Comparison of ENCODE assay signal across 36 cellular contexts in the genomic region with DNA sequence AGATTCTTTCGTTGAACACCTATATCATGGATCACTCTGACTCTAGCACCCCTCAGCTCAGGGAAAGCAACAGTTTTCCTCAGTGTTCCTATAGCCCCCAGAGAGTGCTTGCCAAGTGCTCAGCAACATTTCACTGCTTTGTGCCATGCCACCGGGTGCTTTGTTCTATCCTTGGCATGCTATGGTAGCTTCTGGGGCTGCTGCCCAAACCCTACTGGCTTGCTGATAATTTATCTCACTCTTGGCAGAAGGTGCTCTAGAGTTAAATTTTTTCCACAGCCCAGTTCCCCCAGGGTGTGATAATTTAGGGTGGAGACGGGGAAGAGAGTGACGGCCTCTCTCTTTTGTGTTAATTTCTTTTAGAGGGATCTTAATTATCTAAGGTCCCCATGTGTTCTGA. TPM values are rescaled to one million over a fixed set of nuclear protein-coding genes. Genes with fewer than 3 reads are reported as not detected.
A peak's percentile ranks its signal among the peaks of the same experiment; 100 is the strongest.
DNase-seq lines count a peak whose midpoint lies in the region; ATAC-seq, FAIRE-seq and TF ChIP-seq lines count a peak whose summit lies in the region.
"Had no signal": no experiment of that assay in that cellular context is flagged by ENCODE, and none has a peak within 500 bp of the region (broad histone marks: within the 10 kb centered on the region; RNA-seq: fewer than 3 reads in every experiment).

No MANE protein-coding gene starts in this region.

- H3K23me2 ChIP-seq in H1 (ENCODE audit: low read depth, low read length): no peaks in the 10 kb centered on the region; the same call in 1 of the 2 replicates

- 89% methylated on average over 4 of the region's 4 CpGs; no CpG with 5 or more reads in 1 of the 2 experiments for WGBS in H1 (ENCODE audit: extremely low coverage in 1 of 2, insufficient coverage in 1 of 2, insufficient read length in 1 of 2, insufficient replicate concordance in 2 of 2, low coverage in 1 of 2, low lambda C conversion rate in 2 of 2, missing lambda C conversion rate in 1 of 2), 2 experiments

- FAIRE-seq in H1 (lab: Jason Lieb, UNC): no peak
- FAIRE-seq: endometrium, GM12878, K562 had no signal

- H3K4me2 ChIP-seq in GM23338 (no peak overlapping the region), H1 (ENCODE audit: insufficient read depth in 1 of 2, low read depth in 2 of 2, low read length in 2 of 2) (no peak overlapping the region), osteoblast (ENCODE audit: insufficient read depth, low read length) (no peak overlapping the region)

- no peak for TF ChIP-seq EP300 in H1 (IDR thresholded peaks at IDR 0.05; ENCODE audit: borderline replicate concordance in 1 of 2, low read depth in 2 of 2, low read length in 2 of 2)

- H3K9me3 ChIP-seq in H1 (ENCODE audit: insufficient read depth in 2 of 2, low read depth in 1 of 2, low read length in 1 of 2) (no peaks in the 10 kb centered on the region), osteoblast (ENCODE audit: low read depth, low read length) (no peaks in the 10 kb centered on the region)
- H3K9me3 ChIP-seq: gastrocnemius medialis, mucosa of descending colon, Peyer's patch, right lobe of liver, SJSA1, suprapubic skin had no signal

- H2BK120ac ChIP-seq in H1 (replicated peaks; ENCODE audit: low read depth, low read length): no peak overlapping the region

- H3K27ac Mint-ChIP-seq in GM23338 (no peak overlapping the region), mesothelial cell of epicardium (peak overlapping the region; percentile 7), glutamatergic neuron (ENCODE audit: unreplicated experiment) (no peak overlapping the region)
- H3K27ac Mint-ChIP-seq: activated CD4-positive, alpha-beta memory T cell treated with anti-CD3 and anti-CD28 coated beads for 36 hours; activated naive CD4-positive, alpha-beta T cell treated with anti-CD3 and anti-CD28 coated beads, Interleukin-2, amount 50 U/mL, for 24 hours; dendritic cell treated with granulocyte-macrophage colony-stimulating factor and Interleukin-4, amounts not matched to agents 40 ng/mL and 50 ng/mL, for 4 days; nephron progenitor cell; stimulated activated memory B cell treated with anti-CD40 and anti-IgM and Interleukin-4, amounts not matched to agents 10 μg/mL and 1 μg/mL and 100 μg/mL, for 72 hours; T-cell had no signal

- H3K9me2 ChIP-seq in GM23338 (ENCODE audit: insufficient read depth): no peaks in the 10 kb centered on the region

- no peak overlapping the region for H3K27ac ChIP-seq in GM23338 (ENCODE audit: low read depth)
- H3K27ac ChIP-seq in H1 (ENCODE audit: low read depth, low read length): no peak overlapping the region
- H3K27ac ChIP-seq in osteoblast (ENCODE audit: low read depth, low read length): no peak overlapping the region
- H3K27ac ChIP-seq: C4-2B, gastrocnemius medialis, parathyroid adenoma, Peyer's patch, right lobe of liver, SJSA1, suprapubic skin had no signal

- H4K5ac ChIP-seq in H1 (ENCODE audit: insufficient read length, low read depth, low read length): no peak overlapping the region

- no peak overlapping the region for H2BK12ac ChIP-seq in H1 (ENCODE audit: low read depth, low read length)

- H3K4me1 Mint-ChIP-seq in GM23338 (no peaks in the 10 kb centered on the region), mesothelial cell of epicardium (peaks cover 4% of the 10 kb centered on the region), glutamatergic neuron (ENCODE audit: low read depth, unreplicated experiment) (peaks cover 2% of the 10 kb centered on the region)
- H3K4me1 Mint-ChIP-seq: activated naive CD4-positive, alpha-beta T cell treated with anti-CD3 and anti-CD28 coated beads, Interleukin-2, amount 50 U/mL, for 24 hours; T-cell had no signal

- H3F3A ChIP-seq in GM23338 (replicated peaks; ENCODE audit: low read depth): no peaks in the 10 kb centered on the region

- H4K91ac ChIP-seq in H1 (replicated peaks; ENCODE audit: insufficient read length, low read length): no peak overlapping the region

- H3K79me2 ChIP-seq in GM23338 (replicated peaks; ENCODE audit: insufficient read depth) (no peaks in the 10 kb centered on the region), H1 (ENCODE audit: control insufficient read depth in 1 of 2, insufficient read depth in 2 of 2, low read length in 2 of 2) (no peaks in the 10 kb centered on the region), osteoblast (ENCODE audit: insufficient read depth, low read length) (no peaks in the 10 kb centered on the region)
- H3K79me2 ChIP-seq: parathyroid adenoma had no signal

- no peak for TF ChIP-seq POLR2A in H1 (IDR thresholded peaks at IDR 0.05; ENCODE audit: control extremely low read depth in 1 of 2, low read depth in 2 of 2, low read length in 2 of 2)

- H3K36me3 Mint-ChIP-seq in GM23338 (ENCODE audit: low read depth) (no peaks in the 10 kb centered on the region), mesothelial cell of epicardium (no peaks in the 10 kb centered on the region), glutamatergic neuron (ENCODE audit: unreplicated experiment) (no peaks in the 10 kb centered on the region)
- H3K36me3 Mint-ChIP-seq: activated CD4-positive, alpha-beta memory T cell treated with anti-CD3 and anti-CD28 coated beads for 36 hours; activated naive CD4-positive, alpha-beta T cell treated with anti-CD3 and anti-CD28 coated beads, Interleukin-2, amount 50 U/mL, for 24 hours; stimulated activated memory B cell treated with anti-CD40 and anti-IgM and Interleukin-4, amounts not matched to agents 10 μg/mL and 1 μg/mL and 100 μg/mL, for 72 hours; T-cell had no signal

- H3K9me3 Mint-ChIP-seq in GM23338: no peaks in the 10 kb centered on the region
- peaks cover 20% of the 10 kb centered on the region for H3K9me3 Mint-ChIP-seq in mesothelial cell of epicardium
- peaks cover 4% of the 10 kb centered on the region for H3K9me3 Mint-ChIP-seq in glutamatergic neuron (ENCODE audit: unreplicated experiment)
- H3K9me3 Mint-ChIP-seq: activated CD4-positive, alpha-beta memory T cell treated with anti-CD3 and anti-CD28 coated beads for 36 hours; activated naive CD4-positive, alpha-beta T cell treated with anti-CD3 and anti-CD28 coated beads, Interleukin-2, amount 50 U/mL, for 24 hours; dendritic cell treated with granulocyte-macrophage colony-stimulating factor and Interleukin-4, amounts not matched to agents 40 ng/mL and 50 ng/mL, for 4 days; nephron progenitor cell; stimulated activated memory B cell treated with anti-CD40 and anti-IgM and Interleukin-4, amounts not matched to agents 10 μg/mL and 1 μg/mL and 100 μg/mL, for 72 hours; T-cell had no signal

- DNase-seq in GM23338 (ENCODE audit: low spot score): no peak
- DNase-seq in NCI-H446 (lab: John Stamatoyannopoulos, UW): peak; percentile 42 to 81
- DNase-seq in H1 (ENCODE audit: low read depth in 1 of 2, low spot score in 2 of 2): no peak
- DNase-seq in mesothelial cell of epicardium (ENCODE audit: low spot score in 2 of 2, unreplicated experiment in 2 of 2): no peak
- no peak for DNase-seq in osteoblast (ENCODE audit: insufficient read length, low spot score, missing footprints)
- DNase-seq in glutamatergic neuron: no peak
- no peak for DNase-seq in stimulated activated CD8-positive, alpha-beta memory T cell treated with anti-CD3 and anti-CD28 coated beads, Interleukin-4, amount 100 ng/mL, for 48 hours
- DNase-seq: activated CD4-positive, alpha-beta memory T cell treated with anti-CD3 and anti-CD28 coated beads for 36 hours; activated CD8-positive, alpha-beta memory T cell treated with anti-CD3 and anti-CD28 coated beads, Interleukin-2, amount 50 U/mL, for 4 hours; Calu3; gastrocnemius medialis; mucosa of descending colon; NCI-H2029; NCI-H510A; nephron progenitor cell; Peyer's patch; right lobe of liver; stimulated activated CD4-positive, alpha-beta T cell treated with anti-CD3 and anti-CD28 coated beads, Interleukin-12 subunit alpha, Interleukin-12 subunit beta, amount 100 ng/mL, for 4 hours; stimulated activated CD4-positive, alpha-beta T cell treated with anti-CD3 and anti-CD28 coated beads, Interleukin-4, amount 100 ng/mL, for 1 hour; T-cell had no signal

- POLR2A ChIA-PET in H1 (lab: Charles Lee; ENCODE audit: partially characterized antibody): no interaction called here

- no peak overlapping the region for H2BK15ac ChIP-seq in H1 (ENCODE audit: low read length)

- no peak for TF ChIP-seq RAD21 in H1 (IDR thresholded peaks at IDR 0.05 in 1 of 2, conservative IDR thresholded peaks at IDR 0.05 in 1 of 2; ENCODE audit: low read depth in 2 of 2, low read length in 2 of 2)

- CTCF ChIA-PET in H1 (lab: Charles Lee; ENCODE audit: partially characterized antibody): interaction anchor here (0.8 kb wide), 1 partner anchor 182 kb away, joined by 3 read pairs; no protein-coding TSS in a partner anchor

- H3K4ac ChIP-seq in H1 (replicated peaks; ENCODE audit: insufficient read length, low read depth, low read length): no peak overlapping the region

- ATAC-seq in GM23338: no peak
- ATAC-seq: activated CD4-positive, CD25-positive, alpha-beta regulatory T cell treated with anti-CD3 and anti-CD28 coated beads, Interleukin-2, amount 50 U/mL, for 24 hours; gastrocnemius medialis; GM12878; K562; mucosa of descending colon; right lobe of liver; stimulated activated memory B cell treated with anti-CD40 and anti-IgM and Interleukin-4, amounts not matched to agents 10 μg/mL and 1 μg/mL and 100 μg/mL, for 72 hours; T-cell had no signal

- no peaks in the 10 kb centered on the region for H3K27me3 Mint-ChIP-seq in GM23338 (ENCODE audit: insufficient read depth, low read depth, poor library complexity)
- H3K27me3 Mint-ChIP-seq in mesothelial cell of epicardium (ENCODE audit: low read depth): no peaks in the 10 kb centered on the region
- H3K27me3 Mint-ChIP-seq in glutamatergic neuron (ENCODE audit: unreplicated experiment): no peaks in the 10 kb centered on the region
- H3K27me3 Mint-ChIP-seq: dendritic cell treated with granulocyte-macrophage colony-stimulating factor and Interleukin-4, amounts not matched to agents 40 ng/mL and 50 ng/mL, for 4 days had no signal

- no peak overlapping the region for H3K9ac ChIP-seq in H1 (replicated peaks in 1 of 4; ENCODE audit: extremely low read depth in 1 of 4, low read depth in 3 of 4, low read length in 3 of 4)
- H3K9ac ChIP-seq: parathyroid adenoma had no signal

- H4K20me1 ChIP-seq in GM23338 (replicated peaks; ENCODE audit: insufficient read depth) (no peaks in the 10 kb centered on the region), H1 (replicated peaks in 1 of 2; ENCODE audit: control insufficient read depth in 1 of 2, insufficient read depth in 2 of 2, low read length in 2 of 2) (no peaks in the 10 kb centered on the region), osteoblast (ENCODE audit: insufficient read depth, low read length) (no peaks in the 10 kb centered on the region)

- TF ChIP-seq CTCF in GM23338 (conservative IDR thresholded peaks at IDR 0.05; ENCODE audit: low read depth in 2 of 2) (no peak), H1 (IDR thresholded peaks at IDR 0.05; ENCODE audit: control extremely low read depth in 1 of 3, insufficient read depth in 1 of 3, low read depth in 1 of 3, low read length in 3 of 3) (no peak), mesothelial cell of epicardium (IDR thresholded peaks at IDR 0.05; ENCODE audit: unreplicated experiment) (no peak), osteoblast (IDR thresholded peaks at IDR 0.05; ENCODE audit: extremely low read depth, low read depth, low read length) (no peak), glutamatergic neuron (IDR thresholded peaks at IDR 0.05; ENCODE audit: partially characterized antibody, unreplicated experiment) (no peak)

- H2AK5ac ChIP-seq in H1 (ENCODE audit: low read depth, low read length): no peak overlapping the region

- no peak overlapping the region for H2BK5ac ChIP-seq in H1 (ENCODE audit: low read depth, low read length)

- no peak overlapping the region for H3K4me3 ChIP-seq in GM23338
- no peak overlapping the region for H3K4me3 ChIP-seq in H1 (ENCODE audit: extremely low read depth in 1 of 4, insufficient read depth in 2 of 4, low read depth in 3 of 4, low read length in 4 of 4)
- H3K4me3 ChIP-seq in osteoblast (ENCODE audit: insufficient read depth, low read length): no peak overlapping the region
- H3K4me3 ChIP-seq: gastrocnemius medialis, GM12878, K562, mucosa of descending colon, Peyer's patch, right lobe of liver, SJSA1, suprapubic skin had no signal

- no peak overlapping the region for H3K56ac ChIP-seq in H1 (replicated peaks; ENCODE audit: insufficient read length, low read depth, low read length)

- no peak overlapping the region for H3K14ac ChIP-seq in H1 (ENCODE audit: insufficient read length)

- no peaks in the 10 kb centered on the region for H3K79me1 ChIP-seq in H1 (ENCODE audit: low read depth, low read length)

- H3K36me3 ChIP-seq in GM23338 (ENCODE audit: insufficient read depth): no peaks in the 10 kb centered on the region
- H3K36me3 ChIP-seq in H1 (ENCODE audit: control insufficient read depth in 2 of 4, insufficient read depth in 4 of 4, low read length in 3 of 4): no peaks in the 10 kb centered on the region
- no peaks in the 10 kb centered on the region for H3K36me3 ChIP-seq in osteoblast (ENCODE audit: insufficient read depth, low read length)
- H3K36me3 ChIP-seq: gastrocnemius medialis, Peyer's patch, right lobe of liver, SJSA1, suprapubic skin had no signal

- no peak overlapping the region for H3K23ac ChIP-seq in H1 (ENCODE audit: insufficient read length)

- H3K4me1 ChIP-seq in GM23338 (ENCODE audit: insufficient read depth): no peaks in the 10 kb centered on the region
- 0 out of 7 replicates have a peak, but pooled peaks cover 0 to 2% (median 0%) of the 10 kb centered on the region in 4 experiments for H3K4me1 ChIP-seq in H1 (replicated peaks in 1 of 4; ENCODE audit: control insufficient read depth in 3 of 4, insufficient read depth in 4 of 4, low read length in 3 of 4)
- H3K4me1 ChIP-seq in osteoblast (ENCODE audit: insufficient read depth, low read length): no peaks in the 10 kb centered on the region
- H3K4me1 ChIP-seq: gastrocnemius medialis, parathyroid adenoma, Peyer's patch, right lobe of liver, SJSA1 had no signal

- H3K4me3 Mint-ChIP-seq in GM23338 (no peak overlapping the region), mesothelial cell of epicardium (no peak overlapping the region), glutamatergic neuron (ENCODE audit: unreplicated experiment) (no peak overlapping the region)
- H3K4me3 Mint-ChIP-seq: activated CD4-positive, alpha-beta memory T cell treated with anti-CD3 and anti-CD28 coated beads for 36 hours; activated naive CD4-positive, alpha-beta T cell treated with anti-CD3 and anti-CD28 coated beads, Interleukin-2, amount 50 U/mL, for 24 hours; dendritic cell treated with granulocyte-macrophage colony-stimulating factor and Interleukin-4, amounts not matched to agents 40 ng/mL and 50 ng/mL, for 4 days; nephron progenitor cell; stimulated activated memory B cell treated with anti-CD40 and anti-IgM and Interleukin-4, amounts not matched to agents 10 μg/mL and 1 μg/mL and 100 μg/mL, for 72 hours; T-cell had no signal

- no peak overlapping the region for H4K8ac ChIP-seq in H1 (ENCODE audit: extremely low read depth, insufficient read depth, low read length)

- no peak overlapping the region for H2BK20ac ChIP-seq in H1 (ENCODE audit: low read length)

- no peak overlapping the region for H3K18ac ChIP-seq in H1 (ENCODE audit: extremely low read depth, low read length)

- H3K27me3 ChIP-seq in GM23338 (ENCODE audit: insufficient read depth) (no peaks in the 10 kb centered on the region), H1 (replicated peaks in 1 of 4; ENCODE audit: control insufficient read depth in 3 of 4, extremely low read depth in 1 of 4, insufficient read depth in 3 of 4, low read length in 3 of 4) (no peaks in the 10 kb centered on the region; a peak in 1 of 7 replicates), osteoblast (ENCODE audit: insufficient read depth, low read length) (no peaks in the 10 kb centered on the region)
- H3K27me3 ChIP-seq: gastrocnemius medialis, Peyer's patch, right lobe of liver, SJSA1, suprapubic skin had no signal

- peak overlapping the region; percentile 70; the same call in 1 of the 2 replicates for H2AFZ ChIP-seq in GM23338
- 0 out of 2 replicates have a peak overlapping the region, but pooled peaks have one; percentile 35 for H2AFZ ChIP-seq in H1 (ENCODE audit: low read length)
- H2AFZ ChIP-seq in osteoblast (ENCODE audit: low read length): no peak overlapping the region
- H2AFZ ChIP-seq: parathyroid adenoma had no signal

RNA-seq across cellular contexts. Expression of gene CSNK1A1L, which starts 12.5 kb away (rescaled TPM):
- not detected in 2 replicates for total RNA-seq in GM23338 (2014; rRNA removed; shearing (Covaris generic))
- polyA plus RNA-seq in GM23338 (2016; fragmentation: Nextera tagmentation; extraction: Ambion mirVana) (not detected in 2 replicates), H1 (2011; rRNA removed) (not detected in 2 replicates)
- not detected in 2 replicates for total RNA-seq in H1 (2021; fragmentation: NEBNext Ultra II Directional; extraction: Animal tissue kit (Norgen Biotek cat#: 25700))
- not detected for polyA plus RNA-seq in H1 (2011; cell fraction: cytosol; rRNA removed)
- not detected for polyA plus RNA-seq in H1 (2011; cell fraction: nucleus; rRNA removed)
- polyA plus RNA-seq in H1 (2012, experiment 1 of 2): not detected in 4 replicates
- polyA plus RNA-seq in H1 (2012, experiment 2 of 2): not detected
- not detected for polyA plus RNA-seq in H1 (2013, experiment 1 of 2)
- polyA plus RNA-seq in H1 (2013, experiment 2 of 2): not detected
- polyA minus RNA-seq in H1 (2011; rRNA and poly(A)+ RNA removed): not detected in 2 replicates
- polyA minus RNA-seq in H1 (2011; cell fraction: cytosol; rRNA and poly(A)+ RNA removed): not detected
- polyA minus RNA-seq in H1 (2011; cell fraction: nucleus; rRNA and poly(A)+ RNA removed): not detected
- total RNA-seq in mesothelial cell of epicardium (not detected in 3 replicates), osteoblast (not detected in 2 replicates), glutamatergic neuron (ENCODE audit: unreplicated experiment) (not detected)
- total RNA-seq: activated CD4-positive, alpha-beta memory T cell treated with anti-CD3 and anti-CD28 coated beads for 36 hours; Calu3; Daoy; gastrocnemius medialis; GM12878; HT1080; K562; lower leg skin; M059J; mucosa of descending colon; Peyer's patch; right lobe of liver; SJSA1; suprapubic skin; T-cell; ureter had no signal
- polyA plus RNA-seq: GM12878, K562 had no signal

RNA-seq across cellular contexts. Expression of gene SUPT20H, which starts 58.5 kb away (rescaled TPM):
- total RNA-seq in GM23338 (2014; rRNA removed; shearing (Covaris generic)): 67.5 and 68.7 TPM in 2 replicates
- polyA plus RNA-seq in GM23338 (2016; fragmentation: Nextera tagmentation; extraction: Ambion mirVana) (90.2 and 98.2 TPM in 2 replicates), H1 (2011; rRNA removed) (36.0 and 69.2 TPM in 2 replicates)
- total RNA-seq in H1 (2021; fragmentation: NEBNext Ultra II Directional; extraction: Animal tissue kit (Norgen Biotek cat#: 25700)): 64.5 and 75.1 TPM in 2 replicates
- polyA plus RNA-seq in H1 (2011; cell fraction: cytosol; rRNA removed): 58.5 TPM
- 50.3 TPM for polyA plus RNA-seq in H1 (2011; cell fraction: nucleus; rRNA removed)
- polyA plus RNA-seq in H1 (2012, experiment 1 of 2): 51.1 to 70.0 TPM (median 54.3 TPM) in 4 replicates
- 3.0 TPM for polyA plus RNA-seq in H1 (2012, experiment 2 of 2)
- polyA plus RNA-seq in H1 (2013, experiment 1 of 2): 95.9 TPM
- polyA plus RNA-seq in H1 (2013, experiment 2 of 2): 93.6 TPM
- 85.1 and 91.6 TPM in 2 replicates for polyA minus RNA-seq in H1 (2011; rRNA and poly(A)+ RNA removed)
- 35.4 TPM for polyA minus RNA-seq in H1 (2011; cell fraction: cytosol; rRNA and poly(A)+ RNA removed)
- 153 TPM for polyA minus RNA-seq in H1 (2011; cell fraction: nucleus; rRNA and poly(A)+ RNA removed)
- total RNA-seq in mesothelial cell of epicardium (90.8 to 99.6 TPM (median 97.8 TPM) in 3 replicates), osteoblast (53.6 and 60.1 TPM in 2 replicates), glutamatergic neuron (ENCODE audit: unreplicated experiment) (115 TPM)

Comparison
In these comparisons a context has a peak if more than half of its experiments do, and no peak if none do; other contexts are left out.
1. DNase-seq: peak in NCI-H446 (2 of 2); none in GM23338 (single experiment), H1 (0 of 2), mesothelial cell of epicardium (0 of 2), osteoblast (single experiment), glutamatergic neuron (single experiment) and stimulated activated CD8-positive, alpha-beta memory T cell treated with anti-CD3 and anti-CD28 coated beads, Interleukin-4, amount 100 ng/mL, for 48 hours (single experiment).